Comparison of ENCODE assay signal across 22 cellular contexts in the genomic region with DNA sequence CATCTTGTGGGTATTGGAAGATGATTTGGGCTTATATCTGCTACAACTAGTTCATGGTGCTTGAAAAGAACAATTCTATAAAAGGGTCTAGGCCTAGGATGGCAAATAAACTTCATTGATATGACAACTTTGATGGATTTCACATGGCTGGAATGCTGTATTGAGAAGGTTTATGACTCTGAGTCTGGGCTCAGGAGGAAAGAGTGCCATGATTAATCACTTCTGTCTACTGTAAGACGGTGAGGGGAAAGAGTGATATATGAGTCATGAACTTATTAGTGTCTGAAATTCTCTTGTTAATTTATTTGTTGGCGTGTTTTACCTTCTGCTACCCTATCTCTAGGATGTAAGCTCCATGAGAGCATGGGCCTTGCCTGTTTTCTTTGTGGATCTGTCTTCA. TPM values are rescaled to one million over a fixed set of nuclear protein-coding genes. Genes with fewer than 3 reads are reported as not detected.
DNase-seq lines count a peak whose midpoint lies in the region; ATAC-seq, FAIRE-seq and TF ChIP-seq lines count a peak whose summit lies in the region.
"Had no signal": no experiment of that assay in that cellular context is flagged by ENCODE, and none has a peak within 500 bp of the region (broad histone marks: within the 10 kb centered on the region; RNA-seq: fewer than 3 reads in every experiment).

No MANE protein-coding gene starts in this region.

- no peak overlapping the region for H3K27ac ChIP-seq in RWPE2 (ENCODE audit: poor library complexity, severe bottlenecking)
- H3K27ac ChIP-seq: A549, C4-2B had no signal

- H3K9me3 ChIP-seq in RWPE2 (ENCODE audit: severe bottlenecking) = no peaks in the 10 kb centered on the region
- H3K9me3 ChIP-seq: A549, Caco-2 had no signal

- peaks cover 3% of the 10 kb centered on the region for H3K27me3 ChIP-seq in RWPE2 (ENCODE audit: insufficient read depth, poor library complexity, severe bottlenecking)

- TF ChIP-seq CTCF in RWPE2 (IDR thresholded peaks at IDR 0.05; ENCODE audit: poor library complexity, severe bottlenecking) (no peak), epithelial cell of esophagus (IDR thresholded peaks at IDR 0.05; ENCODE audit: insufficient read depth, low read depth, low read length, missing control alignments) (no peak)

- no peaks in the 10 kb centered on the region for H3K4me1 ChIP-seq in RWPE2 (ENCODE audit: insufficient read depth, poor library complexity, severe bottlenecking)
- H3K4me1 ChIP-seq: A549, Caco-2 had no signal

- DNase-seq in M059J (ENCODE audit: low read depth) = peak; percentile 45
- no peak for DNase-seq in RWPE2 (ENCODE audit: low spot score)
- peak; percentile 27 for DNase-seq in epithelial cell of esophagus (ENCODE audit: low read depth)
- no peak for DNase-seq in SW480 (ENCODE audit: low spot score)
- no peak for DNase-seq in NK-92 (lab: John Stamatoyannopoulos, UW; ENCODE audit: unreplicated experiment)
- no peak for DNase-seq in urothelium cell line (ENCODE audit: low spot score)
- DNase-seq: AML-193; Caco-2; CD4-positive, alpha-beta T cell; DMS153; DMS79; GDM1; GOT3; H7; HFFc6 had no signal

- H3K36me3 ChIP-seq in RWPE2 (ENCODE audit: low read depth) = no peaks in the 10 kb centered on the region

- H3K4me3 ChIP-seq in RWPE2 (ENCODE audit: severe bottlenecking) (no peak overlapping the region), epithelial cell of esophagus (ENCODE audit: low read length) (no peak overlapping the region)
- H3K4me3 ChIP-seq: A549 had no signal

- 0 out of 3 replicates have a peak, but pooled peaks have one; percentile 51 for ATAC-seq in RWPE2 (ENCODE audit: low read depth)
- ATAC-seq in GM19452 (IDR thresholded peaks at IDR 0.05; ENCODE audit: unreplicated experiment) = no peak
- ATAC-seq: A549, HCT116, HepG2 had no signal

- no peak for FAIRE-seq in urothelium cell line (lab: Jason Lieb, UNC)
- FAIRE-seq: A549, GM12892, GM18507, HepG2 had no signal

RNA-seq across cellular contexts. Expression of a gene that starts 17.0 kb away (rescaled TPM):
- total RNA-seq in M059J (2014; rRNA removed; shearing (Covaris generic)) = 0.98 and 2.2 TPM in 2 replicates
- total RNA-seq: Caco-2; CD4-positive, alpha-beta T cell; H7; HepG2; HFFc6 had no signal

Comparison
In these comparisons a context has a peak if more than half of its experiments do, and no peak if none do; other contexts are left out.
1. DNase-seq: peak in M059J (single experiment) and epithelial cell of esophagus (single experiment); none in RWPE2 (single experiment), SW480 (single experiment), NK-92 (single experiment) and urothelium cell line (single experiment).